9 cellular contexts compared by ENCODE assay signal in genomic region chr21:35050348-35051286, GRCh38. TPM values are rescaled to one million over a fixed set of nuclear protein-coding genes. Genes with fewer than 3 reads are reported as not detected.
DNase-seq lines count a peak whose midpoint lies in the region; FAIRE-seq and TF ChIP-seq lines count a peak whose summit lies in the region.
"Had no signal": no experiment of that assay in that cellular context is flagged by ENCODE, and none has a peak within 500 bp of the region (broad histone marks: within the 10 kb centered on the region; RNA-seq: fewer than 3 reads in every experiment).

No MANE protein-coding gene starts in this region.

- WGBS in sigmoid colon, 2 donors, result 62 to 68% methylated on average over 15 of the region's 15 CpGs
- 84 to 87% methylated on average over 15 of the region's 15 CpGs for WGBS in tibial nerve, 2 donors

- H3K36me3 ChIP-seq in sigmoid colon (no peaks in the 10 kb centered on the region), tibial nerve (no peaks in the 10 kb centered on the region)
- H3K36me3 ChIP-seq: adrenal gland had no signal

- H3K36me3 Mint-ChIP-seq in brain, result no peaks in the 10 kb centered on the region

- peak overlapping the region in 3 of 5 experiments; percentile 33 to 83 (median 70) for H3K27ac Mint-ChIP-seq in brain

- TF ChIP-seq CTCF in LNCaP clone FGC (IDR thresholded peaks at IDR 0.05; ENCODE audit: control insufficient read depth, extremely low read depth, insufficient read depth) (no peak), brain (conservative IDR thresholded peaks at IDR 0.05) (no peak), sigmoid colon (IDR thresholded peaks at IDR 0.05) (no peak), tibial nerve (IDR thresholded peaks at IDR 0.05) (no peak)

- H3K27me3 Mint-ChIP-seq in brain, result no peaks in the 10 kb centered on the region

- H3K4me1 Mint-ChIP-seq in brain, result peaks cover 63% of the 10 kb centered on the region

- peak overlapping the region in 1 of 5 experiments; percentile 21 for H3K4me3 Mint-ChIP-seq in brain

- H3K27me3 ChIP-seq in sigmoid colon (no peaks in the 10 kb centered on the region), tibial nerve (no peaks in the 10 kb centered on the region)

- H3K9me3 ChIP-seq in sigmoid colon (no peaks in the 10 kb centered on the region), tibial nerve (no peaks in the 10 kb centered on the region)
- H3K9me3 ChIP-seq: adrenal gland had no signal

- no peak for DNase-seq in GM12892 (ENCODE audit: insufficient read length)
- DNase-seq in LNCaP clone FGC (ENCODE audit: low read depth), result peak; percentile 14
- DNase-seq in sigmoid colon, result peak; percentile 77
- no peak for DNase-seq in tibial nerve (ENCODE audit: low spot score in 2 of 2)
- DNase-seq in COLO829 (ENCODE audit: low spot score), result no peak
- DNase-seq in OCI-M2 (lab: John Stamatoyannopoulos, UW; ENCODE audit: unreplicated experiment), result no peak
- no peak for DNase-seq in NCI-H2029 treated with DMSO at 0.1 percent for 48 hours (lab: John Stamatoyannopoulos, UW)

- TF ChIP-seq EP300 in sigmoid colon (IDR thresholded peaks at IDR 0.05), result peak in 1 of 4 donors; percentile 33
- no peak for TF ChIP-seq EP300 in tibial nerve (IDR thresholded peaks at IDR 0.05)

- H3K4me1 ChIP-seq in sigmoid colon (peaks cover 0 to 77% (median 69%) of the 10 kb centered on the region in 4 donors), tibial nerve (peaks cover 0 to 47% (median 21%) of the 10 kb centered on the region in 4 donors)

- H3K4me3 ChIP-seq in LNCaP clone FGC (ENCODE audit: low read depth, low read length), result no peak overlapping the region
- no peak overlapping the region for H3K4me3 ChIP-seq in sigmoid colon
- no peak overlapping the region for H3K4me3 ChIP-seq in tibial nerve
- H3K4me3 ChIP-seq: adrenal gland had no signal

- TF ChIP-seq POLR2A in GM12892 (IDR thresholded peaks at IDR 0.05; ENCODE audit: low read depth, low read length) (no peak), sigmoid colon (IDR thresholded peaks at IDR 0.05) (no peak), tibial nerve (IDR thresholded peaks at IDR 0.05) (no peak)

- intact Hi-C loops in sigmoid colon (cut with DNase I), result loop anchor here (2.0 to 5.0 kb wide), 5 partner anchors 158 to 977 kb away; no protein-coding TSS in a partner anchor

- peaks cover 0 to 2% (median 0%) of the 10 kb centered on the region in 5 experiments for H3K9me3 Mint-ChIP-seq in brain

- peak; percentile 48 for FAIRE-seq in GM12892 (lab: Jason Lieb, UNC)

- H3K27ac ChIP-seq in sigmoid colon, result peak overlapping the region in 3 of 4 donors; percentile 69 to 80 (median 79)
- peak overlapping the region in 2 of 4 donors; percentile 32 to 75 for H3K27ac ChIP-seq in tibial nerve

RNA-seq across cellular contexts. Expression of gene RUNX1, which starts 1.5 kb away (rescaled TPM):
- 9.1 TPM for polyA plus RNA-seq in GM12892 (2012; ENCODE audit: missing spikeins)
- polyA plus RNA-seq in brain (ENCODE audit: insufficient read depth, low read depth, low replicate concordance), result 5.0 TPM
- 10 to 100 TPM in 1 of 4 donors, 1 to 10 TPM in 3; 5.7 to 23.3 (median 8.4) TPM for total RNA-seq in sigmoid colon
- polyA plus RNA-seq in sigmoid colon, result 10 to 100 TPM in 1 of 3 donors, 1 to 10 TPM in 2; 2.8 to 11.9 (median 4.2) TPM
- total RNA-seq in tibial nerve, result 10 to 100 TPM; 23.6 to 36.9 (median 26.3) TPM

Comparison
In these comparisons a context has a peak if more than half of its experiments do, and no peak if none do; other contexts are left out.
1. DNase-seq: peak in LNCaP clone FGC (single experiment) and sigmoid colon (single experiment); none in GM12892 (single experiment), tibial nerve (0 of 2), COLO829 (single experiment), OCI-M2 (single experiment) and NCI-H2029 treated with DMSO at 0.1 percent for 48 hours (single experiment).